ENCODE assay signal across 9 cellular contexts in genomic region chr9:67858871-67859270, GRCh38. TPM values are rescaled to one million over a fixed set of nuclear protein-coding genes. Genes with fewer than 3 reads are reported as not detected.
DNase-seq lines count a peak whose midpoint lies in the region; ATAC-seq, FAIRE-seq and TF ChIP-seq lines count a peak whose summit lies in the region.
"Not testable (repeated sequence)": the region's sequence is repeated elsewhere in the genome, so short reads cannot be mapped to it uniquely, and the experiment has no call there.
"Had no signal": no experiment of that assay in that cellular context is flagged by ENCODE, and none has a peak within 500 bp of the region (broad histone marks: within the 10 kb centered on the region; RNA-seq: fewer than 3 reads in every experiment).

Gene ANKRD20A1, plus strand, starts transcription at chr9:67858931. Its CDS starts 496 bp downstream, at chr9:67859427.

- not testable (repeated sequence) for H3K27ac Mint-ChIP-seq in activated B cell treated with CpG ODN at 0.5 μM for 24 hours; stimulated activated naive B cell treated with anti-CD40 and anti-IgM and Interleukin-4, amounts not matched to agents 10 μg/mL and 1 μg/mL and 100 μg/mL, for 72 hours

- not testable (repeated sequence) for H3K36me3 ChIP-seq in ACC112 (ENCODE audit: insufficient read depth, low read length); endothelial cell of umbilical vein (ENCODE audit: control insufficient read depth in 2 of 2, extremely low read depth in 1 of 2, insufficient read depth in 2 of 2, low read length in 2 of 2); lung (ENCODE audit: control insufficient read depth in 2 of 2, insufficient read depth in 2 of 2, low read length in 2 of 2)

- not testable (repeated sequence) for H3K9me1 ChIP-seq in endothelial cell of umbilical vein (replicated peaks; ENCODE audit: control insufficient read depth, extremely low read depth, insufficient read depth, low read length)

- H3K36me3 Mint-ChIP-seq in activated B cell treated with CpG ODN at 0.5 μM for 24 hours (ENCODE audit: low read depth); stimulated activated naive B cell treated with anti-CD40 and anti-IgM and Interleukin-4, amounts not matched to agents 10 μg/mL and 1 μg/mL and 100 μg/mL, for 72 hours: not testable (repeated sequence)

- no CpG with 5 or more reads among the region's 41 CpGs for WGBS in lung, 2 donors

- TF ChIP-seq EP300 in Ishikawa (IDR thresholded peaks at IDR 0.05; ENCODE audit: borderline replicate concordance) = not testable (repeated sequence)

- H3K27me3 Mint-ChIP-seq in activated B cell treated with CpG ODN at 0.5 μM for 24 hours = not testable (repeated sequence)
- peaks cover 0 to 12% of the 10 kb centered on the region in 2 donors for H3K27me3 Mint-ChIP-seq in stimulated activated naive B cell treated with anti-CD40 and anti-IgM and Interleukin-4, amounts not matched to agents 10 μg/mL and 1 μg/mL and 100 μg/mL, for 72 hours

- intact Hi-C loops in activated B cell treated with CpG ODN at 0.5 μM for 24 hours (cut with micrococcal nuclease); endothelial cell of umbilical vein (cut with micrococcal nuclease); left ventricle myocardium superior (cut with micrococcal nuclease): not testable (repeated sequence)

- H3K9me3 Mint-ChIP-seq in activated B cell treated with CpG ODN at 0.5 μM for 24 hours; stimulated activated naive B cell treated with anti-CD40 and anti-IgM and Interleukin-4, amounts not matched to agents 10 μg/mL and 1 μg/mL and 100 μg/mL, for 72 hours: not testable (repeated sequence)

- not testable (repeated sequence) for FAIRE-seq in endothelial cell of umbilical vein (lab: Jason Lieb, UNC)

- ATAC-seq in activated B cell treated with CpG ODN at 0.5 μM for 24 hours (ENCODE audit: low read depth); stimulated activated naive B cell treated with anti-CD40 and anti-IgM and Interleukin-4, amounts not matched to agents 10 μg/mL and 1 μg/mL and 100 μg/mL, for 72 hours (replicated peaks): not testable (repeated sequence)
- ATAC-seq in left ventricle myocardium superior = peak; percentile 41
- peak; percentile 62 for ATAC-seq in lung (ENCODE audit: insufficient read depth, low FRiP score)

- peak; percentile 13; the same call in 1 of the 2 replicates for TF ChIP-seq RAD21 in Ishikawa (IDR thresholded peaks at IDR 0.05; ENCODE audit: low read depth)

- H3K4me1 ChIP-seq in ACC112 (ENCODE audit: control insufficient read depth, insufficient read depth, low read length, unreplicated experiment); endothelial cell of umbilical vein (ENCODE audit: control insufficient read depth, extremely low read depth, insufficient read depth, low read length); lung (ENCODE audit: control insufficient read depth in 2 of 2, insufficient read depth in 2 of 2, low read length in 2 of 2): not testable (repeated sequence)

- CTCF ChIA-PET in GM10248 (lab: Yijun Ruan, JAX); activated B cell treated with CpG ODN at 0.5 μM for 24 hours (lab: Charles Lee); endothelial cell of umbilical vein (lab: Charles Lee): not testable (repeated sequence)

- BruUV-seq in endothelial cell of umbilical vein (replicated peaks; lab: Mats Ljungman, UMichigan) = not testable (repeated sequence)

- H2AFZ ChIP-seq in ACC112 (ENCODE audit: low read length, unreplicated experiment); endothelial cell of umbilical vein (ENCODE audit: low read depth, low read length): not testable (repeated sequence)

- peak; percentile 39 for TF ChIP-seq CTCF in GM10248 (IDR thresholded peaks at IDR 0.05; ENCODE audit: control extremely low read depth, extremely low read depth, low read depth, missing control alignments)
- TF ChIP-seq CTCF in activated B cell treated with CpG ODN at 0.5 μM for 24 hours (IDR thresholded peaks at IDR 0.05); endothelial cell of umbilical vein (IDR thresholded peaks at IDR 0.05; ENCODE audit: extremely low read depth in 1 of 2, insufficient read depth in 1 of 2, low read depth in 1 of 2, low read length in 2 of 2); lung (IDR thresholded peaks at IDR 0.05; ENCODE audit: control extremely low read depth, extremely low read depth): not testable (repeated sequence)

- POLR2A ChIA-PET in GM10248 (lab: Yijun Ruan, JAX); activated B cell treated with CpG ODN at 0.5 μM for 24 hours (lab: Charles Lee); endothelial cell of umbilical vein (lab: Charles Lee): not testable (repeated sequence)

- not testable (repeated sequence) for H3K79me2 ChIP-seq in ACC112 (ENCODE audit: control insufficient read depth, insufficient read depth, low read length, unreplicated experiment); endothelial cell of umbilical vein (ENCODE audit: control insufficient read depth, insufficient read depth, low read length)

- TF ChIP-seq POLR2A in endothelial cell of umbilical vein (IDR thresholded peaks at IDR 0.05; ENCODE audit: low read depth, low read length) = not testable (repeated sequence)

- H3K27ac ChIP-seq in ACC112 (ENCODE audit: low read depth, low read length); endothelial cell of umbilical vein (ENCODE audit: insufficient read depth, low read depth, low read length); lung (ENCODE audit: low read depth in 1 of 2, low read length in 1 of 2): not testable (repeated sequence)

- H3K4me1 Mint-ChIP-seq in activated B cell treated with CpG ODN at 0.5 μM for 24 hours; stimulated activated naive B cell treated with anti-CD40 and anti-IgM and Interleukin-4, amounts not matched to agents 10 μg/mL and 1 μg/mL and 100 μg/mL, for 72 hours: not testable (repeated sequence)

- H3K27me3 ChIP-seq in ACC112 (ENCODE audit: insufficient read depth, low read length); endothelial cell of umbilical vein (ENCODE audit: control insufficient read depth in 2 of 2, insufficient read depth in 2 of 2, low read length in 2 of 2); lung (ENCODE audit: control insufficient read depth, insufficient read depth): not testable (repeated sequence)

- DNase-seq in GM10248 (ENCODE audit: extremely low spot score) = not testable (repeated sequence)
- peak; percentile 23 for DNase-seq in activated B cell treated with CpG ODN at 0.5 μM for 24 hours
- peak; percentile 28 for DNase-seq in endothelial cell of umbilical vein (ENCODE audit: low read depth, low spot score)
- DNase-seq in left ventricle myocardium superior = peak; percentile 58
- peak; percentile 32 for DNase-seq in lung (ENCODE audit: low spot score)
- DNase-seq in stimulated activated naive B cell treated with anti-CD40 and anti-IgM and Interleukin-4, amounts not matched to agents 10 μg/mL and 1 μg/mL and 100 μg/mL, for 72 hours = peak; percentile 1

- H3K4me3 ChIP-seq in ACC112 (ENCODE audit: low read depth, low read length) (0 out of 2 replicates have a peak within 1 kb of the TSS, but pooled peaks have one; percentile 37), endothelial cell of umbilical vein (replicated peaks in 1 of 3; ENCODE audit: insufficient read depth in 1 of 3, low read depth in 1 of 3, low read length in 3 of 3) (peak within 1 kb of the TSS in 1 of 3 experiments; percentile 18)
- not testable (repeated sequence) for H3K4me3 ChIP-seq in lung

- not testable (repeated sequence) for H3K4me2 ChIP-seq in endothelial cell of umbilical vein (ENCODE audit: insufficient read depth, low read length)

- peak within 1 kb of the TSS; percentile 74 for H3K4me3 Mint-ChIP-seq in activated B cell treated with CpG ODN at 0.5 μM for 24 hours
- H3K4me3 Mint-ChIP-seq in stimulated activated naive B cell treated with anti-CD40 and anti-IgM and Interleukin-4, amounts not matched to agents 10 μg/mL and 1 μg/mL and 100 μg/mL, for 72 hours = peak within 1 kb of the TSS in 1 of 2 donors; percentile 82

- dilution Hi-C loops in endothelial cell of umbilical vein (cut with MboI; ENCODE audit: extremely low pct_ligation_motif_present, low sequenced_read_pairs) = not testable (repeated sequence)

- H4K20me1 ChIP-seq in endothelial cell of umbilical vein (replicated peaks; ENCODE audit: control insufficient read depth, extremely low read depth, insufficient read depth, low read length) = not testable (repeated sequence)

- not testable (repeated sequence) for H3K9ac ChIP-seq in endothelial cell of umbilical vein (replicated peaks; ENCODE audit: extremely low read depth, insufficient read depth, low read length)

- not testable (repeated sequence) for H3K9me3 ChIP-seq in endothelial cell of umbilical vein (replicated peaks; ENCODE audit: control insufficient read depth, insufficient read depth, low read length); lung (ENCODE audit: control insufficient read depth in 2 of 2, insufficient read depth in 1 of 2, low read length in 1 of 2)

RNA-seq across cellular contexts. Expression of gene ANKRD20A1, which starts in this region (rescaled TPM):
- total RNA-seq in activated B cell treated with CpG ODN at 0.5 μM for 24 hours (0.44 and 0.54 TPM in 2 replicates), endothelial cell of umbilical vein (2.5 and 5.2 TPM in 2 replicates), left ventricle myocardium superior (1.3 TPM), lung (1 to 10 TPM in 1 of 2 donors, under 1 TPM in 1; 0.80 to 4.4 TPM)
- polyA plus RNA-seq in endothelial cell of umbilical vein (0.47 and 0.56 TPM in 2 replicates), lung (1 to 10 TPM in 1 of 2 donors, under 1 TPM in 1; 0.18 to 1.1 TPM)
- 0.08 and 0.25 TPM in 2 replicates for polyA plus RNA-seq in endothelial cell of umbilical vein (2011; cell fraction: cytosol; rRNA removed)
- polyA plus RNA-seq in endothelial cell of umbilical vein (2011; cell fraction: nucleus; rRNA removed) = 2.4 and 4.2 TPM in 2 replicates
- 0.35 and 0.92 TPM in 2 replicates for polyA plus RNA-seq in endothelial cell of umbilical vein (2012)
- 3.6 and 4.9 TPM in 2 replicates for polyA minus RNA-seq in endothelial cell of umbilical vein
- polyA minus RNA-seq in endothelial cell of umbilical vein (2011; cell fraction: cytosol; rRNA and poly(A)+ RNA removed) = not detected
- 14.7 and 15.1 TPM in 2 replicates for polyA minus RNA-seq in endothelial cell of umbilical vein (2011; cell fraction: nucleus; rRNA and poly(A)+ RNA removed)
- total RNA-seq: H7 had no signal

Comparison
In these comparisons a context has a peak if more than half of its experiments do, and no peak if none do; other contexts are left out.
1. Peak in DNase-seq in activated B cell treated with CpG ODN at 0.5 μM for 24 hours; RNA of the gene not detected or under 1 TPM.